In genomic region chr5:102271759-102272158, GRCh38 we compare ENCODE assay signal across 23 cellular contexts. TPM values are rescaled to one million over a fixed set of nuclear protein-coding genes. Genes with fewer than 3 reads are reported as not detected.
"Had no signal": no experiment of that assay in that cellular context is flagged by ENCODE, and none has a peak within 500 bp of the region (broad histone marks: within the 10 kb centered on the region; RNA-seq: fewer than 3 reads in every experiment).

No MANE protein-coding gene starts in this region.

- FAIRE-seq: islet of Langerhans, urothelium cell line had no signal

- DNase-seq: activated CD8-positive, alpha-beta memory T cell treated with anti-CD3 and anti-CD28 coated beads, Interleukin-2, amount 10 ng/mL, durations not matched to agents 7 days and 5 days; activated CD8-positive, alpha-beta T cell treated with anti-CD3 and anti-CD28 coated beads, Interleukin-2, amount 10 ng/mL, durations not matched to agents 7 days and 5 days; activated naive CD4-positive, alpha-beta T cell; activated T-cell treated with anti-CD3 and anti-CD28 coated beads, Interleukin-2, amount 50 U/mL, for 72 hours; dermis blood vessel endothelial cell; effector CD4-positive, alpha-beta T cell; gastrocnemius medialis; glutamatergic neuron; left lung; naive B cell; stimulated activated CD4-positive, alpha-beta T cell treated with anti-CD3 and anti-CD28 coated beads, Interleukin-12 subunit alpha, Interleukin-12 subunit beta, amount 100 ng/mL, for 4 hours; stimulated activated CD4-positive, alpha-beta T cell treated with anti-CD3 and anti-CD28 coated beads, Interleukin-4, amount 100 ng/mL, for 1 hour; T-helper 9 cell; trophoblast cell had no signal

- H3K4me1 ChIP-seq: breast epithelium, gastrocnemius medialis had no signal

- H3K27me3 ChIP-seq: breast epithelium, gastrocnemius medialis, left lung had no signal

- ATAC-seq: activated CD8-positive, alpha-beta memory T cell treated with anti-CD3 and anti-CD28 coated beads, Interleukin-2, amount 10 ng/mL, durations not matched to agents 7 days and 5 days; activated CD8-positive, alpha-beta T cell treated with anti-CD3 and anti-CD28 coated beads, Interleukin-2, amount 10 ng/mL, durations not matched to agents 7 days and 5 days; activated naive CD4-positive, alpha-beta T cell treated with anti-CD3 and anti-CD28 coated beads, Interleukin-2, amount 50 U/mL, for 72 hours; activated T-cell treated with anti-CD3 and anti-CD28 coated beads, Interleukin-2, amount 50 U/mL, for 72 hours; gastrocnemius medialis; left lung; sciatic nerve; WTC11 had no signal

- H3K36me3 ChIP-seq: breast epithelium, gastrocnemius medialis, left lung, thoracic aorta had no signal

- H3K27ac ChIP-seq: breast epithelium, gastrocnemius medialis, left lung, skin epidermis, thoracic aorta had no signal

- H3K4me3 ChIP-seq: breast epithelium, gastrocnemius medialis, left lung, lung, skin epidermis, thoracic aorta had no signal

RNA-seq across cellular contexts. Expression of gene SLCO4C1, which starts 24.3 kb away (rescaled TPM):
- total RNA-seq: gastrocnemius medialis had no signal
